In genomic region chr4:174156239-174156826, GRCh38 we compare ENCODE assay signal across 9 cellular contexts.
A peak's percentile ranks its signal among the peaks of the same experiment; 100 is the strongest.
DNase-seq lines count a peak whose midpoint lies in the region; ATAC-seq and TF ChIP-seq lines count a peak whose summit lies in the region.
"Had no signal": no experiment of that assay in that cellular context is flagged by ENCODE, and none has a peak within 500 bp of the region (broad histone marks: within the 10 kb centered on the region; RNA-seq: fewer than 3 reads in every experiment).

No MANE protein-coding gene starts in this region.

- H3K4me3 Mint-ChIP-seq in CD4-positive, CD25-positive, alpha-beta regulatory T cell: no peak overlapping the region

- peaks cover 5% of the 10 kb centered on the region for H3K27me3 Mint-ChIP-seq in CD4-positive, CD25-positive, alpha-beta regulatory T cell

- H3K9me3 ChIP-seq in CD4-positive, CD25-positive, alpha-beta regulatory T cell (ENCODE audit: control insufficient read depth in 2 of 2, low read length in 2 of 2): no peaks in the 10 kb centered on the region
- H3K9me3 ChIP-seq: SJSA1 had no signal

- H3K27ac Mint-ChIP-seq in CD4-positive, CD25-positive, alpha-beta regulatory T cell: no peak overlapping the region

- no peaks in the 10 kb centered on the region for H3K36me3 ChIP-seq in CD4-positive, CD25-positive, alpha-beta regulatory T cell (ENCODE audit: control insufficient read depth, insufficient read depth, low read length)
- no peaks in the 10 kb centered on the region for H3K36me3 ChIP-seq in kidney epithelial cell (ENCODE audit: control insufficient read depth, insufficient read depth, low read length)
- H3K36me3 ChIP-seq: SJSA1 had no signal

- H3K36me3 Mint-ChIP-seq in CD4-positive, CD25-positive, alpha-beta regulatory T cell: no peaks in the 10 kb centered on the region

- peaks cover 2% of the 10 kb centered on the region for H3K27me3 ChIP-seq in CD4-positive, CD25-positive, alpha-beta regulatory T cell (ENCODE audit: control insufficient read depth, insufficient read depth, low read length)
- no peaks in the 10 kb centered on the region for H3K27me3 ChIP-seq in kidney epithelial cell (ENCODE audit: control insufficient read depth, insufficient read depth, low read length)

- H3K4me1 Mint-ChIP-seq in CD4-positive, CD25-positive, alpha-beta regulatory T cell: no peaks in the 10 kb centered on the region

- in situ Hi-C loops in astrocyte of the cerebellum (cut with HindIII; ENCODE audit: low sequenced_read_pairs): no loop called here

- no peak overlapping the region for H3K4me3 ChIP-seq in CD4-positive, CD25-positive, alpha-beta regulatory T cell (ENCODE audit: low read depth, low read length)
- no peak overlapping the region for H3K4me3 ChIP-seq in astrocyte of the cerebellum (ENCODE audit: low read depth, low read length)
- H3K4me3 ChIP-seq in kidney epithelial cell (ENCODE audit: low read depth, low read length): no peak overlapping the region
- H3K4me3 ChIP-seq: SJSA1 had no signal

- H3K27ac ChIP-seq in CD4-positive, CD25-positive, alpha-beta regulatory T cell (ENCODE audit: insufficient read depth, low read length, poor library complexity, severe bottlenecking): no peak overlapping the region
- H3K27ac ChIP-seq: SJSA1 had no signal

- ATAC-seq in CD4-positive, CD25-positive, alpha-beta regulatory T cell (ENCODE audit: low read depth in 2 of 2): no peak
- ATAC-seq in GM18909 (IDR thresholded peaks at IDR 0.05; ENCODE audit: poor library complexity, unreplicated experiment) (peak; percentile 87), HG03064 (IDR thresholded peaks at IDR 0.05; ENCODE audit: low read depth, unreplicated experiment) (peak; percentile 92)

- no peaks in the 10 kb centered on the region for H3K4me1 ChIP-seq in CD4-positive, CD25-positive, alpha-beta regulatory T cell (ENCODE audit: control insufficient read depth, insufficient read depth, low read length, poor library complexity, severe bottlenecking)
- H3K4me1 ChIP-seq: SJSA1 had no signal

- TF ChIP-seq CTCF in astrocyte of the cerebellum (IDR thresholded peaks at IDR 0.05; ENCODE audit: low read depth, low read length, missing control alignments): peak; percentile 77
- peak; percentile 60 for TF ChIP-seq CTCF in kidney epithelial cell (IDR thresholded peaks at IDR 0.05; ENCODE audit: insufficient read depth, low read length, poor library complexity, severe bottlenecking)

- peak in 2 of 3 donors; percentile 3 to 35 for DNase-seq in CD4-positive, CD25-positive, alpha-beta regulatory T cell
- DNase-seq in NCI-H2171 (lab: John Stamatoyannopoulos, UW): peak; percentile 2
- DNase-seq in astrocyte of the cerebellum (ENCODE audit: low read depth): peak; percentile 26
- DNase-seq in kidney epithelial cell (ENCODE audit: low read depth): no peak
- no peak for DNase-seq in stimulated activated CD8-positive, alpha-beta memory T cell treated with anti-CD3 and anti-CD28 coated beads, Interleukin-4, amount 100 ng/mL, for 48 hours
- DNase-seq in C1 segment of cervical spinal cord (lab: John Stamatoyannopoulos, UW): no peak

- H3K9me3 Mint-ChIP-seq in CD4-positive, CD25-positive, alpha-beta regulatory T cell: peaks cover 0 to 1% (median 0%) of the 10 kb centered on the region in 7 donors

Comparison
In these comparisons a context has a peak if more than half of its experiments do, and no peak if none do; other contexts are left out.
1. ATAC-seq: peak in GM18909 (single experiment) and HG03064 (single experiment); none in CD4-positive, CD25-positive, alpha-beta regulatory T cell (0 of 2).
2. DNase-seq: peak in CD4-positive, CD25-positive, alpha-beta regulatory T cell (2 of 3), NCI-H2171 (single experiment) and astrocyte of the cerebellum (single experiment); none in kidney epithelial cell (single experiment), stimulated activated CD8-positive, alpha-beta memory T cell treated with anti-CD3 and anti-CD28 coated beads, Interleukin-4, amount 100 ng/mL, for 48 hours (single experiment) and C1 segment of cervical spinal cord (0 of 14).